Comparison of ENCODE assay signal across 7 cellular contexts in the genomic region with DNA sequence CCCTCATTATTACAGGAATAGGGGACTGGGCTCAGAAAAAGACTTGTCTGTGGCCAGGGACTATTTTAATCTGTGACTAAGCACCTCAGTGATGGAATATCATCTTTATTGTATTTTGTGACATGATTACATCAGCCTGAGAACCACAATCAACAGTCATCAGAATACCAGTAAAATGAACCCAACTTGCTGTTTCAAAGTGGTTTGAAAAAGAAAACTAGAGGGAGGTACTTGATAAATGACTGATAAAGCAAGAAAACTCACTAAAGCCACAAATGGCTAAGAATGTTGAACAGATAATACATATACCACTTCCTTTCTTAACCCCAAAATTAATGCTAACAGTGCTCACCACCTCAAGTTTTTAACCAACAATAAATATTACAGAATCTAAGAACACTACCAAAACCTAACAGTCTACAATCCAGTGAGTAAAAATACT.
A peak's percentile ranks its signal among the peaks of the same experiment; 100 is the strongest.
DNase-seq lines count a peak whose midpoint lies in the region; ATAC-seq and TF ChIP-seq lines count a peak whose summit lies in the region.

No MANE protein-coding gene starts in this region.

- DNase-seq in SW480 (ENCODE audit: low spot score), result peak; percentile 39
- DNase-seq in mucosa of descending colon, result no peak
- DNase-seq in SK-N-DZ (ENCODE audit: low spot score), result no peak
- no peak for DNase-seq in mesenteric fat pad (ENCODE audit: low spot score)
- DNase-seq in COR-L47 (lab: John Stamatoyannopoulos, UW), result no peak

- TF ChIP-seq CTCF in mucosa of descending colon (IDR thresholded peaks at IDR 0.05), result no peak

- no peaks in the 10 kb centered on the region for H3K36me3 ChIP-seq in mucosa of descending colon (ENCODE audit: low read depth)

- intact Hi-C loops in mucosa of descending colon (cut with DNase I, micrococcal nuclease), result no loop called here

- peak; percentile 77 for ATAC-seq in GM18861 (IDR thresholded peaks at IDR 0.05; ENCODE audit: unreplicated experiment)
- ATAC-seq in HG02938 (IDR thresholded peaks at IDR 0.05; ENCODE audit: unreplicated experiment), result peak; percentile 82
- ATAC-seq in mucosa of descending colon, result peak; percentile 25

- no peak overlapping the region for H3K4me3 ChIP-seq in mucosa of descending colon

- H3K9me3 ChIP-seq in mucosa of descending colon, result no peaks in the 10 kb centered on the region

- H3K4me1 ChIP-seq in mucosa of descending colon (ENCODE audit: low read depth), result no peaks in the 10 kb centered on the region

Comparison
In these comparisons a context has a peak if more than half of its experiments do, and no peak if none do; other contexts are left out.
1. ATAC-seq: peak in every context shown above with its lines; median percentile 82 in HG02938; 77 in GM18861; 25 in mucosa of descending colon.